35 cellular contexts compared by ENCODE assay signal in genomic region chr12:115571446-115571845, GRCh38.
"Had no signal": no experiment of that assay in that cellular context is flagged by ENCODE, and none has a peak within 500 bp of the region (broad histone marks: within the 10 kb centered on the region; RNA-seq: fewer than 3 reads in every experiment).

No MANE protein-coding gene starts in this region.

- DNase-seq: Karpas-422, Kasumi-1, MG63, MM.1S, MV-4-11, NCI-H1048, NCI-H1092, NCI-H1092 treated with DMSO at 0.1 percent for 48 hours, NCI-H1105, NCI-H1105 treated with DMSO at 0.1 percent for 48 hours, NCI-H1417, NCI-H1417 treated with DMSO at 0.1 percent for 48 hours, NCI-H1436, NCI-H1436 treated with DMSO at 0.1 percent for 48 hours, NCI-H146, NCI-H1694, NCI-H1694 treated with DMSO at 0.1 percent for 48 hours, NCI-H187, NCI-H187 treated with DMSO at 0.1 percent for 48 hours, NCI-H1930, NCI-H2029, NCI-H2029 treated with DMSO at 0.1 percent for 48 hours, NCI-H2081, NCI-H2081 treated with DMSO at 0.1 percent for 48 hours, NCI-H2107, NCI-H2171, NCI-H2171 treated with DMSO at 0.1 percent for 48 hours, NCI-H2227 treated with DMSO at 0.1 percent for 48 hours, NCI-H226, NCI-H345, NCI-H446, NCI-H446 treated with DMSO at 0.1 percent for 48 hours, NCI-H510A, NCI-H510A treated with DMSO at 0.1 percent for 48 hours, NCI-H524 had no signal

- H3K36me3 ChIP-seq: MG63 had no signal

- H3K9me3 ChIP-seq: MG63 had no signal

- H3K27me3 ChIP-seq: MG63 had no signal
